ENCODE assay signal across 8 cellular contexts in genomic region chr17:78879679-78880186, GRCh38. TPM values are rescaled to one million over a fixed set of nuclear protein-coding genes. Genes with fewer than 3 reads are reported as not detected.
DNase-seq lines count a peak whose midpoint lies in the region; ATAC-seq and TF ChIP-seq lines count a peak whose summit lies in the region.

No MANE protein-coding gene starts in this region.

- intact Hi-C loops in colonic mucosa (cut with DNase I) (no loop called here), upper lobe of right lung (cut with DNase I) (no loop called here)

- no peaks in the 10 kb centered on the region for H3K36me3 ChIP-seq in SJCRH30
- no peaks in the 10 kb centered on the region for H3K36me3 ChIP-seq in colonic mucosa
- H3K36me3 ChIP-seq in upper lobe of right lung = no peaks in the 10 kb centered on the region

- DNase-seq in AG10803 (ENCODE audit: low read depth) = peak; percentile 96
- DNase-seq in SJCRH30 = peak; percentile 88 to 96
- peak; percentile 42 for DNase-seq in colonic mucosa
- peak; percentile 91 for DNase-seq in myocyte (ENCODE audit: low read depth)
- DNase-seq in upper lobe of right lung = peak; percentile 76
- no peak for DNase-seq in NCI-H146 (lab: John Stamatoyannopoulos, UW)
- no peak for DNase-seq in effector CD4-positive, alpha-beta T cell

- H3K27me3 ChIP-seq in SJCRH30 (no peaks in the 10 kb centered on the region), colonic mucosa (no peaks in the 10 kb centered on the region), upper lobe of right lung (no peaks in the 10 kb centered on the region)

- H3K4me1 ChIP-seq in SJCRH30 (peaks cover 58% of the 10 kb centered on the region), colonic mucosa (peaks cover 10% of the 10 kb centered on the region), upper lobe of right lung (peaks cover 39% of the 10 kb centered on the region)

- peak overlapping the region; percentile 17 for H3K4me3 ChIP-seq in AG10803 (ENCODE audit: low read length)
- peak overlapping the region; percentile 14 for H3K4me3 ChIP-seq in SJCRH30
- H3K4me3 ChIP-seq in colonic mucosa = no peak overlapping the region
- H3K4me3 ChIP-seq in upper lobe of right lung = peak overlapping the region; percentile 2

- TF ChIP-seq CTCF in AG10803 (conservative IDR thresholded peaks at IDR 0.05; ENCODE audit: low read length) (no peak), colonic mucosa (IDR thresholded peaks at IDR 0.05) (no peak), upper lobe of right lung (IDR thresholded peaks at IDR 0.05) (no peak)

- H3K9me3 ChIP-seq in SJCRH30 (replicated peaks) = no peaks in the 10 kb centered on the region
- H3K9me3 ChIP-seq in colonic mucosa = no peaks in the 10 kb centered on the region
- H3K9me3 ChIP-seq in upper lobe of right lung = no peaks in the 10 kb centered on the region

- peak overlapping the region in 1 of 2 donors; percentile 63 for H3K9ac ChIP-seq in colonic mucosa (ENCODE audit: low read depth in 2 of 2, low read length in 2 of 2)

- H3K27ac ChIP-seq in SJCRH30 = peak overlapping the region; percentile 43
- peak overlapping the region; percentile 72 for H3K27ac ChIP-seq in colonic mucosa
- H3K27ac ChIP-seq in upper lobe of right lung = peak overlapping the region; percentile 83

- peak; percentile 1 for ATAC-seq in upper lobe of right lung
- ATAC-seq in GM19395 (IDR thresholded peaks at IDR 0.05; ENCODE audit: unreplicated experiment) = no peak

RNA-seq across cellular contexts. Expression of gene CEP295NL, which starts 23.3 kb away (rescaled TPM):
- 1.3 TPM in 2 replicates for total RNA-seq in SJCRH30 (2014; rRNA removed; shearing (Covaris generic))
- under 1 TPM; 0.72 to 0.82 TPM for total RNA-seq in colonic mucosa
- 0.10 and 1.7 TPM in 2 replicates for total RNA-seq in myocyte
- 1.3 TPM for polyA plus RNA-seq in myocyte (2012)
- total RNA-seq in upper lobe of right lung = 4.2 TPM

RNA-seq across cellular contexts. Expression of gene USP36, which starts 39.1 kb away (rescaled TPM):
- total RNA-seq in SJCRH30 (2014; rRNA removed; shearing (Covaris generic)) = 42.8 and 48.2 TPM in 2 replicates
- total RNA-seq in colonic mucosa = 10 to 100 TPM; 27.4 to 32.6 TPM
- 24.5 and 29.7 TPM in 2 replicates for total RNA-seq in myocyte
- 38.0 TPM for polyA plus RNA-seq in myocyte (2012)
- total RNA-seq in upper lobe of right lung = 69.6 TPM

RNA-seq across cellular contexts. Expression of gene TIMP2, which starts 45.5 kb away (rescaled TPM):
- total RNA-seq in SJCRH30 (2014; rRNA removed; shearing (Covaris generic)) = 65.6 and 66.9 TPM in 2 replicates
- total RNA-seq in colonic mucosa (10 to 100 TPM; 42.8 to 86.1 TPM), myocyte (197 and 208 TPM in 2 replicates), upper lobe of right lung (318 TPM)
- polyA plus RNA-seq in myocyte (2012) = 598 TPM

Comparison
In these comparisons a context has a peak if more than half of its experiments do, and no peak if none do; other contexts are left out.
1. DNase-seq: peak in AG10803 (single experiment), SJCRH30 (2 of 2), colonic mucosa (single experiment), myocyte (single experiment) and upper lobe of right lung (single experiment); none in NCI-H146 (single experiment) and effector CD4-positive, alpha-beta T cell (single experiment).
2. Peak in every context shown above with its lines, with median percentiles within 50 percentile points of each other: H3K27ac ChIP-seq.